ENCODE assay signal across 12 cellular contexts in the genomic region with DNA sequence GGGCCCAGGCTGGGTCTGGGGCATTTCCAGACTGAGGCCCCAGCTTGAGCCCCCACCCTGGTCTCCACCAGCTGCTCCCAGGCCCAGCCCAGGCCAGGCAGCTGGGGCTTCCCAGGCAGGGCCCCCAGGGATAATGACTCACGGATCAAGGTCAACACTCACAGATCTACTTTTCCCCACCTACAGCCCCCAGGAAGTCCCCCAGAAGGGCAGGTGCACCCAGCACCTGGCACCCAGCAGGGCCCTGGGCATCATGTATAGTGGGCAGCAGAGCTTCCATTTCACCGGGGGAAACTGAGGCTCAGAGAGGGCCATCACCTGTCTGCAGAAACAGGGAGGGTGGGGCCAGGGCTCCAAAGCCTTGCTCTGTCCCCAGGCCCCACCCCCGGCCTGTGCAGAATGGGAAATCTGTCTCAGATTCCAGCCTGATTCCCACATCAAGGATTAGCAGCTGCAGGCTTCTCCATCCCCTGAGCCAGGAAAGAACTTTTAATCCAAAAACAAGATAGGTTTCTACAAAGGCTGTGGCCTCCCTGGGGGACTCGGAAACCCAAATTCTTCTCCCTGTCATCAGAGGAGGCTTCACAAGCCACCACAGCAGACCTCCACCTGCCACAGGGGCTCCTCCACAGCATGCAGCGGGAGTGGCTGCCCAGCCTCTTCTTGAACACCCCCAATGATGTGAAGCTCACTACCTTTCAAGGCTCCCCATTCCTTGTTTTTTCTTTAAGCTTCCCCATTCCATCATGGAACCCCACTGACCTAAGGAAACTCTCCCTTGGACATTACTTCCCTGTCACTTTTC. TPM values are rescaled to one million over a fixed set of nuclear protein-coding genes. Genes with fewer than 3 reads are reported as not detected.
A peak's percentile ranks its signal among the peaks of the same experiment; 100 is the strongest.
DNase-seq lines count a peak whose midpoint lies in the region; ATAC-seq, FAIRE-seq and TF ChIP-seq lines count a peak whose summit lies in the region.
"Had no signal": no experiment of that assay in that cellular context is flagged by ENCODE, and none has a peak within 500 bp of the region (broad histone marks: within the 10 kb centered on the region; RNA-seq: fewer than 3 reads in every experiment).

No MANE protein-coding gene starts in this region.

- no peak overlapping the region for H3K27ac ChIP-seq in kidney (ENCODE audit: low read depth in 2 of 2, low read length in 2 of 2)
- H3K27ac ChIP-seq: C4-2B, psoas muscle had no signal

- no peak overlapping the region for H3K9ac ChIP-seq in kidney (ENCODE audit: low read length in 2 of 2)

- no peaks in the 10 kb centered on the region for H3K36me3 ChIP-seq in kidney (ENCODE audit: control insufficient read depth in 1 of 2, insufficient read depth in 2 of 2, low read length in 2 of 2)

- no peaks in the 10 kb centered on the region for H3K27me3 Mint-ChIP-seq in Calu3 (ENCODE audit: unreplicated experiment)

- no TSS peak for BruUV-seq in Calu3 (replicated peaks; lab: Mats Ljungman, UMichigan)

- no peak overlapping the region for H3K4me3 ChIP-seq in kidney (ENCODE audit: low read length in 2 of 2)
- H3K4me3 ChIP-seq: psoas muscle had no signal

- peak; percentile 4 for ATAC-seq in GM21447 (IDR thresholded peaks at IDR 0.05; ENCODE audit: unreplicated experiment)
- ATAC-seq: psoas muscle had no signal

- H3K9me3 ChIP-seq in kidney (ENCODE audit: control insufficient read depth in 1 of 2, low read length in 2 of 2), result no peaks in the 10 kb centered on the region
- H3K9me3 ChIP-seq: psoas muscle had no signal

- H3K9me3 Mint-ChIP-seq in Calu3 (ENCODE audit: low read depth, unreplicated experiment), result peaks cover 3% of the 10 kb centered on the region
- H3K9me3 Mint-ChIP-seq: activated T-helper 2 cell treated with anti-CD3 and anti-CD28 coated beads, Interferon-gamma antibody, Interleukin-2, Interleukin-4, amounts not matched to agents 10 μg/mL and 5 μg/mL and 100 μg/mL, durations not matched to agents 14 hours and 24 hours and 36 hours had no signal

- no peak overlapping the region for H3K27ac Mint-ChIP-seq in Calu3 (ENCODE audit: unreplicated experiment)
- H3K27ac Mint-ChIP-seq: activated T-helper 2 cell treated with anti-CD3 and anti-CD28 coated beads, Interferon-gamma antibody, Interleukin-2, Interleukin-4, amounts not matched to agents 10 μg/mL and 5 μg/mL and 100 μg/mL, durations not matched to agents 14 hours and 24 hours and 36 hours had no signal

- TF ChIP-seq CTCF in kidney (IDR thresholded peaks at IDR 0.05; ENCODE audit: borderline replicate concordance, extremely low read depth, insufficient read depth) (no peak), Calu3 (IDR thresholded peaks at IDR 0.05; ENCODE audit: unreplicated experiment) (no peak)

- DNase-seq in ACHN, result peak; percentile 7
- peak; percentile 69 for DNase-seq in NCI-H82 treated with DMSO at 0.1 percent for 48 hours (lab: John Stamatoyannopoulos, UW; ENCODE audit: unreplicated experiment)
- DNase-seq in kidney, result peak; percentile 48
- no peak for DNase-seq in KBM-7
- DNase-seq in iPS-NIHi11 (ENCODE audit: low spot score), result no peak
- no peak for DNase-seq in SK-N-DZ (ENCODE audit: low spot score)
- no peak for DNase-seq in Calu3
- DNase-seq: NCI-H1436 treated with DMSO at 0.1 percent for 48 hours had no signal

- peaks cover 8% of the 10 kb centered on the region for H3K36me3 Mint-ChIP-seq in Calu3 (ENCODE audit: insufficient read depth, unreplicated experiment)

- H3K4me3 Mint-ChIP-seq in Calu3 (ENCODE audit: low read depth, unreplicated experiment), result no peak overlapping the region

- in situ Hi-C loops in ACHN (cut with HindIII; ENCODE audit: low pct_ligation_motif_present, low pct_unique_long_range_greater_than_20kb, low sequenced_read_pairs) (no loop called here), KBM-7 (cut with MboI; ENCODE audit: low pct_unique_long_range_greater_than_20kb, low sequenced_read_pairs) (no loop called here)

- intact Hi-C loops in kidney (cut with DNase I) (no loop called here), Calu3 (cut with micrococcal nuclease; ENCODE audit: unreplicated experiment) (no loop called here)

- CTCF ChIA-PET in Calu3 (lab: Charles Lee), result interaction anchor here (0.9 kb wide), 1 partner anchor 12 kb away, joined by 4 read pairs; no protein-coding TSS in a partner anchor

- peaks cover 0 to 5% of the 10 kb centered on the region in 2 donors for H3K4me1 ChIP-seq in kidney (ENCODE audit: control insufficient read depth in 1 of 2, insufficient read depth in 1 of 2, low read depth in 1 of 2, low read length in 2 of 2)

- H3K4me1 Mint-ChIP-seq in Calu3 (ENCODE audit: low read depth, unreplicated experiment), result peaks cover 55% of the 10 kb centered on the region

- no peak for FAIRE-seq in kidney (lab: Jason Lieb, UNC)

RNA-seq across cellular contexts. Expression of a gene that starts 49.8 kb away (rescaled TPM):
- total RNA-seq in kidney (45.7 TPM), Calu3 (2022) (13.3 and 13.6 TPM in 2 replicates)
- 15.1 TPM for polyA plus RNA-seq in kidney (ENCODE audit: insufficient read depth, low read depth, low replicate concordance)
- polyA plus RNA-seq in SK-N-DZ (2014; cell fraction: cytosol; rRNA removed), result 13.8 and 17.7 TPM in 2 replicates
- 18.1 and 36.8 TPM in 2 replicates for polyA plus RNA-seq in SK-N-DZ (2014; cell fraction: nucleus; rRNA removed)

Comparison
In these comparisons a context has a peak if more than half of its experiments do, and no peak if none do; other contexts are left out.
1. DNase-seq: peak in ACHN (single experiment), NCI-H82 treated with DMSO at 0.1 percent for 48 hours (single experiment) and kidney (single experiment); none in KBM-7 (single experiment), iPS-NIHi11 (single experiment), SK-N-DZ (single experiment) and Calu3 (single experiment).